Comparison of ENCODE assay signal across 17 cellular contexts in genomic region chr3:8455451-8456117, GRCh38.
"Had no signal": no experiment of that assay in that cellular context is flagged by ENCODE, and none has a peak within 500 bp of the region (broad histone marks: within the 10 kb centered on the region; RNA-seq: fewer than 3 reads in every experiment).

No MANE protein-coding gene starts in this region.

- H3K27ac Mint-ChIP-seq: activated naive CD4-positive, alpha-beta T cell treated with anti-CD3 and anti-CD28 coated beads, Interleukin-2, amount 10 ng/mL, durations not matched to agents 7 days and 5 days; activated T-cell treated with anti-CD3 and anti-CD28 coated beads, Interleukin-2, amount 50 U/mL, for 24 hours; nephron had no signal

- H3K27me3 Mint-ChIP-seq: activated naive CD4-positive, alpha-beta T cell treated with anti-CD3 and anti-CD28 coated beads, Interleukin-2, amount 10 ng/mL, durations not matched to agents 7 days and 5 days; activated T-cell treated with anti-CD3 and anti-CD28 coated beads, Interleukin-2, amount 50 U/mL, for 24 hours had no signal

- H3K36me3 ChIP-seq: prostate gland, suprapubic skin, upper lobe of right lung had no signal

- H3K36me3 Mint-ChIP-seq: activated naive CD4-positive, alpha-beta T cell treated with anti-CD3 and anti-CD28 coated beads, Interleukin-2, amount 10 ng/mL, durations not matched to agents 7 days and 5 days had no signal

- H3K4me1 ChIP-seq: foreskin keratinocyte, prostate gland, suprapubic skin, upper lobe of right lung had no signal

- H3K9me3 ChIP-seq: prostate gland, suprapubic skin, upper lobe of right lung had no signal

- ATAC-seq: esophagus mucosa; foreskin keratinocyte; left ventricle myocardium superior; right cardiac atrium; stimulated activated naive CD8-positive, alpha-beta T cell treated with anti-CD3 and anti-CD28 coated beads, Interleukin-15, Interleukin-2, amounts not matched to agents 100 U/mL and 50 U/mL, for 24 hours had no signal

- H3K4me3 Mint-ChIP-seq: activated naive CD4-positive, alpha-beta T cell treated with anti-CD3 and anti-CD28 coated beads, Interleukin-2, amount 10 ng/mL, durations not matched to agents 7 days and 5 days; activated T-cell treated with anti-CD3 and anti-CD28 coated beads, Interleukin-2, amount 50 U/mL, for 24 hours; nephron had no signal

- H3K4me1 Mint-ChIP-seq: activated naive CD4-positive, alpha-beta T cell treated with anti-CD3 and anti-CD28 coated beads, Interleukin-2, amount 10 ng/mL, durations not matched to agents 7 days and 5 days; nephron had no signal

- H3K27me3 ChIP-seq: foreskin keratinocyte, suprapubic skin, upper lobe of right lung had no signal

- H3K4me3 ChIP-seq: prostate gland, suprapubic skin, upper lobe of right lung had no signal

- H3K27ac ChIP-seq: foreskin keratinocyte, prostate gland, suprapubic skin, upper lobe of right lung had no signal

- H3K9me3 Mint-ChIP-seq: activated naive CD4-positive, alpha-beta T cell treated with anti-CD3 and anti-CD28 coated beads, Interleukin-2, amount 10 ng/mL, durations not matched to agents 7 days and 5 days; activated T-cell treated with anti-CD3 and anti-CD28 coated beads, Interleukin-2, amount 50 U/mL, for 24 hours; nephron had no signal

- DNase-seq: activated naive CD4-positive, alpha-beta T cell treated with anti-CD3 and anti-CD28 coated beads, Interleukin-2, amount 10 ng/mL, durations not matched to agents 7 days and 5 days; activated T-cell treated with anti-CD3 and anti-CD28 coated beads, Interleukin-2, amount 50 U/mL, for 24 hours; caudate nucleus; cortex of kidney; effector memory CD4-positive, alpha-beta T cell; foreskin keratinocyte; left ventricle myocardium superior; mesendoderm; occipital lobe; right cardiac atrium; small intestine; stimulated activated naive CD8-positive, alpha-beta T cell treated with anti-CD3 and anti-CD28 coated beads, Interleukin-15, Interleukin-2, amounts not matched to agents 100 U/mL and 50 U/mL, for 24 hours; upper lobe of right lung had no signal
